ENCODE assay signal across 11 cellular contexts in the genomic region with DNA sequence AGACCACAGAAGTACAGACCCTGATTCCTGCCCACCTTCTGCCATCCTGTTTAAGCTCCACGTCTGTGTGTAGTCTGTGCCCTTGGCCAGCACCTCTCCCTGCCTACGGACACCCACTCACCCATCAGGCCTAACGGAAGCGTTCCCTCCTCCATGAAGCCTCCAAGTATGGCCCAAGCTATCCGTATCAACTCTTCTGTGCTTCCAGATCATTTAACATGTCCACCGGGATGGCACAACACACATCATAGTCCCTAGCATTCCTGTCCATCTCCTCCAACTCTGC. TPM values are rescaled to one million over a fixed set of nuclear protein-coding genes. Genes with fewer than 3 reads are reported as not detected.
A peak's percentile ranks its signal among the peaks of the same experiment; 100 is the strongest.
DNase-seq lines count a peak whose midpoint lies in the region; ATAC-seq and TF ChIP-seq lines count a peak whose summit lies in the region.
"Had no signal": no experiment of that assay in that cellular context is flagged by ENCODE, and none has a peak within 500 bp of the region (broad histone marks: within the 10 kb centered on the region; RNA-seq: fewer than 3 reads in every experiment).

No MANE protein-coding gene starts in this region.

- ATAC-seq in effector memory CD8-positive, alpha-beta T cell (replicated peaks): no peak
- no peak for ATAC-seq in GM18867 (IDR thresholded peaks at IDR 0.05; ENCODE audit: unreplicated experiment)
- ATAC-seq in GM21737 (IDR thresholded peaks at IDR 0.05; ENCODE audit: unreplicated experiment): no peak

- no peaks in the 10 kb centered on the region for H4K20me1 ChIP-seq in KMS-11 (ENCODE audit: insufficient read depth)
- peaks cover 72% of the 10 kb centered on the region for H4K20me1 ChIP-seq in Karpas-422 (ENCODE audit: insufficient read depth, low read depth, low read length)

- no peaks in the 10 kb centered on the region for H3K9me3 ChIP-seq in Karpas-422 (ENCODE audit: low read length)

- H3K9me2 ChIP-seq in Karpas-422 (replicated peaks; ENCODE audit: insufficient read depth, low read length): no peaks in the 10 kb centered on the region

- H3K9ac ChIP-seq in KMS-11: peak overlapping the region; percentile 41; the same call in 1 of the 2 replicates
- H3K9ac ChIP-seq in Karpas-422 (ENCODE audit: low read length): no peak overlapping the region

- H2AFZ ChIP-seq in KMS-11 (ENCODE audit: low read depth): no peak overlapping the region
- H2AFZ ChIP-seq in Karpas-422 (ENCODE audit: low read length): no peak overlapping the region

- H3K27ac ChIP-seq in KMS-11 (peak overlapping the region; percentile 77), Karpas-422 (ENCODE audit: low read length) (no peak overlapping the region)

- peaks cover 75% of the 10 kb centered on the region for H3K36me3 Mint-ChIP-seq in effector memory CD8-positive, alpha-beta T cell (ENCODE audit: insufficient read depth)
- H3K36me3 Mint-ChIP-seq in osteocyte (ENCODE audit: unreplicated experiment): peaks cover 43% of the 10 kb centered on the region

- no peaks in the 10 kb centered on the region for H3K27me3 ChIP-seq in KMS-11 (ENCODE audit: insufficient read depth, low read depth)
- no peaks in the 10 kb centered on the region for H3K27me3 ChIP-seq in Karpas-422 (ENCODE audit: low read length)

- H3K36me3 ChIP-seq in KMS-11 (ENCODE audit: insufficient read depth): no peaks in the 10 kb centered on the region
- peaks cover 6% of the 10 kb centered on the region for H3K36me3 ChIP-seq in Karpas-422 (ENCODE audit: insufficient read depth, low read length)

- H3K4me1 ChIP-seq in KMS-11 (ENCODE audit: low read depth, poor library complexity, severe bottlenecking) (peaks cover 88% of the 10 kb centered on the region), Karpas-422 (ENCODE audit: low read length) (no peaks in the 10 kb centered on the region)

- H3K4me1 Mint-ChIP-seq in effector memory CD8-positive, alpha-beta T cell (ENCODE audit: low read depth in 2 of 2): peaks cover 90 to 95% of the 10 kb centered on the region in 2 donors
- peaks cover 99% of the 10 kb centered on the region for H3K4me1 Mint-ChIP-seq in osteocyte (ENCODE audit: unreplicated experiment)

- peaks cover 97% of the 10 kb centered on the region for H3K79me2 ChIP-seq in KMS-11 (ENCODE audit: insufficient read depth, low read depth)
- H3K79me2 ChIP-seq in Karpas-422 (ENCODE audit: low read length): peaks cover 90% of the 10 kb centered on the region

- TF ChIP-seq CTCF in AG10803 (conservative IDR thresholded peaks at IDR 0.05; ENCODE audit: low read length) (no peak), KMS-11 (conservative IDR thresholded peaks at IDR 0.05; ENCODE audit: low read depth, low read length) (no peak), osteocyte (IDR thresholded peaks at IDR 0.05) (no peak)

- H3K4me3 ChIP-seq in AG10803 (ENCODE audit: low read length) (peak overlapping the region; percentile 35), KMS-11 (IDR thresholded peaks at IDR 0.05; ENCODE audit: insufficient read depth, low read depth, low read length) (no peak overlapping the region), Karpas-422 (ENCODE audit: low read length) (no peak overlapping the region)

- H3K27me3 Mint-ChIP-seq in effector memory CD8-positive, alpha-beta T cell: no peaks in the 10 kb centered on the region
- no peaks in the 10 kb centered on the region for H3K27me3 Mint-ChIP-seq in osteocyte (ENCODE audit: unreplicated experiment)
- H3K27me3 Mint-ChIP-seq: naive B cell had no signal

- H3K4me2 ChIP-seq in KMS-11 (peak overlapping the region; percentile 78), Karpas-422 (ENCODE audit: low read depth, low read length, poor library complexity, severe bottlenecking) (no peak overlapping the region)

- H3K27ac Mint-ChIP-seq in effector memory CD8-positive, alpha-beta T cell: peak overlapping the region; percentile 96
- peak overlapping the region; percentile 89 for H3K27ac Mint-ChIP-seq in osteocyte (ENCODE audit: unreplicated experiment)

- H3K9me3 Mint-ChIP-seq in effector memory CD8-positive, alpha-beta T cell: no peaks in the 10 kb centered on the region
- no peaks in the 10 kb centered on the region for H3K9me3 Mint-ChIP-seq in osteocyte (ENCODE audit: unreplicated experiment)
- H3K9me3 Mint-ChIP-seq: naive B cell had no signal

- DNase-seq in AG10803 (ENCODE audit: low read depth) (no peak), osteocyte (ENCODE audit: extremely low spot score, unreplicated experiment) (no peak), NCI-H774 (lab: John Stamatoyannopoulos, UW) (no peak), Karpas-422 (no peak)
- no peak for DNase-seq in effector memory CD8-positive, alpha-beta T cell
- DNase-seq: activated gamma-delta T cell treated with Interleukin-2 at 50 U/mL for 16 hours, GOT3, naive B cell had no signal

- H3K4me3 Mint-ChIP-seq in effector memory CD8-positive, alpha-beta T cell: peak overlapping the region; percentile 62 to 80
- H3K4me3 Mint-ChIP-seq in osteocyte (ENCODE audit: unreplicated experiment): peak overlapping the region; percentile 49

RNA-seq across cellular contexts. Expression of gene WDR1, which starts 11.7 kb away (rescaled TPM):
- 533 and 537 TPM in 2 replicates for total RNA-seq in osteocyte
- 67.5 and 116 TPM in 2 replicates for total RNA-seq in Karpas-422 (2014; rRNA removed; shearing (Covaris generic); ENCODE audit: low replicate concordance)
